ENCODE assay signal across 28 cellular contexts in genomic region chr3:78494831-78495230, GRCh38.
"Had no signal": no experiment of that assay in that cellular context is flagged by ENCODE, and none has a peak within 500 bp of the region (broad histone marks: within the 10 kb centered on the region; RNA-seq: fewer than 3 reads in every experiment).

No MANE protein-coding gene starts in this region.

- ATAC-seq: activated CD4-positive, alpha-beta T cell treated with anti-CD3 and anti-CD28 coated beads for 36 hours; activated T-cell treated with anti-CD3 and anti-CD28 coated beads, Interleukin-2, amount 50 U/mL, for 72 hours; gastroesophageal sphincter; left colon; stimulated activated effector memory CD8-positive, alpha-beta T cell treated with anti-CD3 and anti-CD28 coated beads, Interleukin-12 subunit alpha, Interleukin-12 subunit beta, amount 100 ng/mL, for 72 hours; stimulated activated naive CD8-positive, alpha-beta T cell treated with anti-CD3 and anti-CD28 coated beads, Interleukin-15, amount 100 ng/mL, for 72 hours had no signal

- H3K4me3 Mint-ChIP-seq: activated CD4-positive, alpha-beta T cell treated with anti-CD3 and anti-CD28 coated beads for 36 hours; activated naive CD8-positive, alpha-beta T cell; activated T-cell treated with anti-CD3 and anti-CD28 coated beads, Interleukin-2, amount 50 U/mL, for 72 hours; immature natural killer cell; nephron; stimulated activated effector memory CD8-positive, alpha-beta T cell treated with anti-CD3 and anti-CD28 coated beads, Interleukin-12 subunit alpha, Interleukin-12 subunit beta, amount 100 ng/mL, for 72 hours; stimulated activated naive CD8-positive, alpha-beta T cell treated with anti-CD3 and anti-CD28 coated beads, Interleukin-15, amount 100 ng/mL, for 72 hours; type B pancreatic cell had no signal

- H3K4me1 Mint-ChIP-seq: activated CD4-positive, alpha-beta T cell treated with anti-CD3 and anti-CD28 coated beads for 36 hours; immature natural killer cell; stimulated activated effector memory CD8-positive, alpha-beta T cell treated with anti-CD3 and anti-CD28 coated beads, Interleukin-12 subunit alpha, Interleukin-12 subunit beta, amount 100 ng/mL, for 72 hours; stimulated activated naive CD8-positive, alpha-beta T cell treated with anti-CD3 and anti-CD28 coated beads, Interleukin-15, amount 100 ng/mL, for 72 hours had no signal

- H3K4me1 ChIP-seq: uterus had no signal

- H3K27me3 ChIP-seq: gastroesophageal sphincter, neutrophil, ovary, sigmoid colon, uterus had no signal

- H3K27me3 Mint-ChIP-seq: activated CD4-positive, alpha-beta T cell treated with anti-CD3 and anti-CD28 coated beads for 36 hours; activated naive CD8-positive, alpha-beta T cell; progenitor cell of endocrine pancreas; stimulated activated naive CD8-positive, alpha-beta T cell treated with anti-CD3 and anti-CD28 coated beads, Interleukin-15, amount 100 ng/mL, for 72 hours; type B pancreatic cell had no signal

- H3K9me3 Mint-ChIP-seq: nephron; stimulated activated naive CD8-positive, alpha-beta T cell treated with anti-CD3 and anti-CD28 coated beads, Interleukin-15, amount 100 ng/mL, for 72 hours; type B pancreatic cell had no signal

- H3K4me3 ChIP-seq: gastroesophageal sphincter, ovary, sigmoid colon, uterus had no signal

- H3K27ac Mint-ChIP-seq: activated CD4-positive, alpha-beta T cell treated with anti-CD3 and anti-CD28 coated beads for 36 hours; activated naive CD8-positive, alpha-beta T cell; activated T-cell treated with anti-CD3 and anti-CD28 coated beads, Interleukin-2, amount 50 U/mL, for 72 hours; immature natural killer cell; nephron; progenitor cell of endocrine pancreas; stimulated activated effector memory CD8-positive, alpha-beta T cell treated with anti-CD3 and anti-CD28 coated beads, Interleukin-12 subunit alpha, Interleukin-12 subunit beta, amount 100 ng/mL, for 72 hours; stimulated activated naive CD8-positive, alpha-beta T cell treated with anti-CD3 and anti-CD28 coated beads, Interleukin-15, amount 100 ng/mL, for 72 hours; type B pancreatic cell had no signal

- H3K9me3 ChIP-seq: gastroesophageal sphincter, neutrophil, ovary, sigmoid colon, uterus had no signal

- H3K36me3 ChIP-seq: gastroesophageal sphincter, neutrophil, ovary, sigmoid colon, uterus had no signal

- H3K27ac ChIP-seq: gastroesophageal sphincter, neutrophil, ovary, sigmoid colon, uterus had no signal

- DNase-seq: activated CD4-positive, alpha-beta T cell treated with anti-CD3 and anti-CD28 coated beads for 36 hours; activated CD4-positive, alpha-beta T cell treated with anti-CD3 and anti-CD28 coated beads, Interleukin-2, amount 50 U/mL, for 4 hours; activated CD4-positive, CD25-positive, alpha-beta regulatory T cell; activated effector memory CD4-positive, alpha-beta T cell treated with Interleukin-2 at 50 U/mL for 16 hours; activated naive CD4-positive, alpha-beta T cell treated with Interleukin-2 at 50 U/mL for 16 hours; activated T-cell treated with anti-CD3 and anti-CD28 coated beads for 4 hours; activated T-cell treated with anti-CD3 and anti-CD28 coated beads, Interleukin-2, amount 50 U/mL, for 72 hours; anterior cingulate cortex; cortex of kidney; head of caudate nucleus; hippocampal formation; immature natural killer cell; kidney; left colon; mammary epithelial cell; ovary; sigmoid colon; small intestine; stimulated activated CD4-positive, alpha-beta T cell treated with anti-CD3 and anti-CD28 coated beads, Interleukin-4, amount 100 ng/mL, for 24 hours; stimulated activated naive CD8-positive, alpha-beta T cell treated with anti-CD3 and anti-CD28 coated beads, Interleukin-15, amount 100 ng/mL, for 72 hours; uterus had no signal

- H3K36me3 Mint-ChIP-seq: activated naive CD8-positive, alpha-beta T cell; immature natural killer cell; stimulated activated effector memory CD8-positive, alpha-beta T cell treated with anti-CD3 and anti-CD28 coated beads, Interleukin-12 subunit alpha, Interleukin-12 subunit beta, amount 100 ng/mL, for 72 hours; type B pancreatic cell had no signal
